In the genomic region with DNA sequence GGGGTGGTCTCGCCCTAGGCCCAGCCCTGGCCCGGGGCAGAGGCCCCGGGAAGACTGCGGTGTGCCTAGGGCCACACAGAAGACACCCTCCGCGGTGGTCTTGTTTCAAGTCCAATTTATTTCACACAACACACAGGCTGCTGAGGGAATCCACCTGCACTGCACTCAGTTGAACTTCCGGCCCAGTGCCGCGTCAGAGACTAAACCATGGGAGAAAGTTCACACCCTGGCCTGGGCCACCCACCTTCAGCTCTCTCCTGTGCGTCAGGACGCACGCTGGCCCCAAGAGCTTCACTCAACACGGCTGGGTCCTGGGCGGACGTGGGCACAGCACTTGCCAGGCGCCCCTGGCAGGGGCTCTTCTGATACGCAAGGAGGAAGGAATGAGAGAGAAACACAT, we compare ENCODE assay signal across 25 cellular contexts.
"Had no signal": no experiment of that assay in that cellular context is flagged by ENCODE, and none has a peak within 500 bp of the region (broad histone marks: within the 10 kb centered on the region; RNA-seq: fewer than 3 reads in every experiment).

No MANE protein-coding gene starts in this region.

- H3K9me3 Mint-ChIP-seq: activated B cell treated with CpG ODN at 0.5 μM for 24 hours; activated CD4-positive, alpha-beta T cell treated with anti-CD3 and anti-CD28 coated beads, Interleukin-2, amount 10 ng/mL, durations not matched to agents 24 days and 14 days; activated naive CD4-positive, alpha-beta T cell treated with anti-CD3 and anti-CD28 coated beads for 36 hours; activated naive CD8-positive, alpha-beta T cell treated with anti-CD3 and anti-CD28 coated beads, Interleukin-2, amount 10 ng/mL, durations not matched to agents 7 days and 5 days; activated T-cell treated with anti-CD3 and anti-CD28 coated beads, Interleukin-2, amount 50 U/mL, for 24 hours; activated T-helper 1 cell treated with anti-CD3 and anti-CD28 coated beads, Interleukin-12 subunit alpha, Interleukin-12 subunit beta, Interleukin-2, Interleukin-4 antibody, amounts not matched to agents 30 ng/mL and 10 ng/mL and 1 ng/mL, durations not matched to agents 14 hours and 24 hours and 36 hours had no signal

- DNase-seq: activated B cell treated with CpG ODN at 0.5 μM for 24 hours; activated CD4-positive, alpha-beta T cell treated with anti-CD3 and anti-CD28 coated beads for 1 hour; activated CD4-positive, alpha-beta T cell treated with anti-CD3 and anti-CD28 coated beads, Interleukin-2, amount 10 ng/mL, durations not matched to agents 24 days and 14 days; activated CD4-positive, alpha-beta T cell treated with anti-CD3 and anti-CD28 coated beads, Interleukin-2, amount 50 U/mL, for 48 hours; activated CD8-positive, alpha-beta memory T cell treated with anti-CD3 and anti-CD28 coated beads, Interleukin-2, amount 10 ng/mL, durations not matched to agents 7 days and 5 days; activated effector memory CD4-positive, alpha-beta T cell treated with anti-CD3 and anti-CD28 coated beads, Interleukin-2, amount 50 U/mL, for 16 hours; activated naive CD4-positive, alpha-beta T cell treated with anti-CD3 and anti-CD28 coated beads for 36 hours; activated naive CD8-positive, alpha-beta T cell treated with anti-CD3 and anti-CD28 coated beads, Interleukin-2, amount 10 ng/mL, durations not matched to agents 7 days and 5 days; activated T-cell treated with anti-CD3 and anti-CD28 coated beads, Interleukin-2, amount 50 U/mL, for 24 hours; adrenal gland; anterior cingulate cortex; Kasumi-1; NCI-H1048; NCI-H146; NCI-H187 treated with DMSO at 0.1 percent for 48 hours; NCI-H2081 treated with DMSO at 0.1 percent for 48 hours; NCI-H226; NCI-H510A; NK-92 treated with Interleukin-12 subunit alpha and Interleukin-12 subunit beta, amount 100 ng/mL, for 24 hours; Peyer's patch; SHP77; SW 1271 had no signal

- ATAC-seq: activated CD8-positive, alpha-beta memory T cell treated with anti-CD3 and anti-CD28 coated beads, Interleukin-2, amount 10 ng/mL, durations not matched to agents 7 days and 5 days; SK-N-SH treated with all-trans-retinoic acid at 6 μM for 48 hours had no signal

- H3K27ac ChIP-seq: adrenal gland, Peyer's patch, SJSA1 had no signal

- H3K4me1 ChIP-seq: adrenal gland, SJSA1 had no signal

- H3K27me3 Mint-ChIP-seq: activated B cell treated with CpG ODN at 0.5 μM for 24 hours; activated CD4-positive, alpha-beta T cell treated with anti-CD3 and anti-CD28 coated beads, Interleukin-2, amount 10 ng/mL, durations not matched to agents 24 days and 14 days; activated CD8-positive, alpha-beta memory T cell treated with anti-CD3 and anti-CD28 coated beads, Interleukin-2, amount 10 ng/mL, durations not matched to agents 7 days and 5 days; activated naive CD8-positive, alpha-beta T cell treated with anti-CD3 and anti-CD28 coated beads, Interleukin-2, amount 10 ng/mL, durations not matched to agents 7 days and 5 days; activated T-cell treated with anti-CD3 and anti-CD28 coated beads, Interleukin-2, amount 50 U/mL, for 24 hours had no signal

- H3K9me3 ChIP-seq: adrenal gland, Peyer's patch, SJSA1 had no signal

- H3K4me3 ChIP-seq: adrenal gland, Peyer's patch, SJSA1 had no signal

- H3K27ac Mint-ChIP-seq: activated B cell treated with CpG ODN at 0.5 μM for 24 hours; activated CD4-positive, alpha-beta T cell treated with anti-CD3 and anti-CD28 coated beads, Interleukin-2, amount 10 ng/mL, durations not matched to agents 24 days and 14 days; activated CD8-positive, alpha-beta memory T cell treated with anti-CD3 and anti-CD28 coated beads, Interleukin-2, amount 10 ng/mL, durations not matched to agents 7 days and 5 days; activated naive CD4-positive, alpha-beta T cell treated with anti-CD3 and anti-CD28 coated beads for 36 hours; activated naive CD8-positive, alpha-beta T cell treated with anti-CD3 and anti-CD28 coated beads, Interleukin-2, amount 10 ng/mL, durations not matched to agents 7 days and 5 days; activated T-cell treated with anti-CD3 and anti-CD28 coated beads, Interleukin-2, amount 50 U/mL, for 24 hours; activated T-helper 1 cell treated with anti-CD3 and anti-CD28 coated beads, Interleukin-12 subunit alpha, Interleukin-12 subunit beta, Interleukin-2, Interleukin-4 antibody, amounts not matched to agents 30 ng/mL and 10 ng/mL and 1 ng/mL, durations not matched to agents 14 hours and 24 hours and 36 hours had no signal

- H3K27me3 ChIP-seq: adrenal gland, Peyer's patch, SJSA1 had no signal

- H3K4me3 Mint-ChIP-seq: activated B cell treated with CpG ODN at 0.5 μM for 24 hours; activated CD4-positive, alpha-beta T cell treated with anti-CD3 and anti-CD28 coated beads, Interleukin-2, amount 10 ng/mL, durations not matched to agents 24 days and 14 days; activated CD8-positive, alpha-beta memory T cell treated with anti-CD3 and anti-CD28 coated beads, Interleukin-2, amount 10 ng/mL, durations not matched to agents 7 days and 5 days; activated naive CD4-positive, alpha-beta T cell treated with anti-CD3 and anti-CD28 coated beads for 36 hours; activated naive CD8-positive, alpha-beta T cell treated with anti-CD3 and anti-CD28 coated beads, Interleukin-2, amount 10 ng/mL, durations not matched to agents 7 days and 5 days; activated T-cell treated with anti-CD3 and anti-CD28 coated beads, Interleukin-2, amount 50 U/mL, for 24 hours; activated T-helper 1 cell treated with anti-CD3 and anti-CD28 coated beads, Interleukin-12 subunit alpha, Interleukin-12 subunit beta, Interleukin-2, Interleukin-4 antibody, amounts not matched to agents 30 ng/mL and 10 ng/mL and 1 ng/mL, durations not matched to agents 14 hours and 24 hours and 36 hours had no signal
